In genomic region chr19:48881741-48882657, GRCh38 we compare ENCODE assay signal across 11 cellular contexts. TPM values are rescaled to one million over a fixed set of nuclear protein-coding genes. Genes with fewer than 3 reads are reported as not detected.
A peak's percentile ranks its signal among the peaks of the same experiment; 100 is the strongest.
DNase-seq lines count a peak whose midpoint lies in the region; ATAC-seq lines count a peak whose summit lies in the region.
"Had no signal": no experiment of that assay in that cellular context is flagged by ENCODE, and none has a peak within 500 bp of the region (broad histone marks: within the 10 kb centered on the region; RNA-seq: fewer than 3 reads in every experiment).

No MANE protein-coding gene starts in this region.

- peak; percentile 27 to 68 (median 65) for ATAC-seq in T-cell (replicated peaks in 1 of 4)

- peak overlapping the region in 1 of 2 donors; percentile 11 for H3K27ac Mint-ChIP-seq in T-cell
- H3K27ac Mint-ChIP-seq: T-helper 2 cell treated with Interferon-gamma antibody and Interleukin-4, amounts not matched to agents 5 μg/mL and 100 μg/mL, for 36 hours; type B pancreatic cell had no signal

- CTCF ChIA-PET in T-cell (lab: Charles Lee) = no interaction called here

- no peaks in the 10 kb centered on the region for H3K9me3 Mint-ChIP-seq in T-cell
- H3K9me3 Mint-ChIP-seq: T-helper 2 cell treated with Interferon-gamma antibody and Interleukin-4, amounts not matched to agents 5 μg/mL and 100 μg/mL, for 36 hours had no signal

- DNase-seq in ACHN (peak; percentile 43), ELF-1 (ENCODE audit: low read depth, low spot score) (peak; percentile 89), T-cell (peak in 2 of 34 experiments; percentile 39 to 41), iPS-NIHi7 (ENCODE audit: extremely low spot score) (peak; percentile 77), glomerular visceral epithelial cell (ENCODE audit: extremely low spot score) (no peak), NCI-H510A treated with DMSO at 0.1 percent for 48 hours (lab: John Stamatoyannopoulos, UW) (no peak), NCI-H446 treated with DMSO at 0.1 percent for 48 hours (lab: John Stamatoyannopoulos, UW) (no peak), inferior parietal cortex (ENCODE audit: extremely low spot score) (no peak)
- DNase-seq: DMS153 had no signal

- H3K27me3 Mint-ChIP-seq in T-cell = no peaks in the 10 kb centered on the region
- H3K27me3 Mint-ChIP-seq: type B pancreatic cell had no signal

- H3K36me3 Mint-ChIP-seq in T-cell = peaks cover 8% of the 10 kb centered on the region

- POLR2A ChIA-PET in T-cell (lab: Charles Lee) = no interaction called here

- in situ Hi-C loops in ACHN (cut with HindIII; ENCODE audit: low pct_ligation_motif_present, low pct_unique_long_range_greater_than_20kb, low sequenced_read_pairs) = no loop called here

- H3K4me3 Mint-ChIP-seq in T-cell = no peak overlapping the region
- H3K4me3 Mint-ChIP-seq: T-helper 2 cell treated with Interferon-gamma antibody and Interleukin-4, amounts not matched to agents 5 μg/mL and 100 μg/mL, for 36 hours; type B pancreatic cell had no signal

- H3K4me1 Mint-ChIP-seq in T-cell = peaks cover 0 to 10% (median 7%) of the 10 kb centered on the region in 3 donors

RNA-seq across cellular contexts. Expression of gene PPP1R15A, which starts 9.8 kb away (rescaled TPM):
- 100 to 1,000 TPM in 2 of 5 donors, 10 to 100 TPM in 3; 74.4 to 713 (median 93.6) TPM for total RNA-seq in T-cell

RNA-seq across cellular contexts. Expression of gene PLEKHA4, which starts 13.6 kb away (rescaled TPM):
- 10 to 100 TPM in 1 of 5 donors, 1 to 10 TPM in 4; 2.7 to 11.8 (median 5.2) TPM for total RNA-seq in T-cell

RNA-seq across cellular contexts. Expression of gene TULP2, which starts 16.5 kb away (rescaled TPM):
- under 1 TPM in 1 of 5 donors, not detected in 4; 0.26 TPM for total RNA-seq in T-cell

RNA-seq across cellular contexts. Expression of gene NUCB1, which starts 18.1 kb away (rescaled TPM):
- total RNA-seq in T-cell = 100 to 1,000 TPM; 122 to 177 (median 165) TPM

RNA-seq across cellular contexts. Expression of gene HSD17B14, which starts 45.7 kb away (rescaled TPM):
- 1 to 10 TPM in 2 of 5 donors, under 1 TPM in 2, not detected in 1; 0.58 to 2.1 (median 1.1) TPM for total RNA-seq in T-cell

Comparison
In these comparisons a context has a peak if more than half of its experiments do, and no peak if none do; other contexts are left out.
1. DNase-seq: peak in ACHN (single experiment), ELF-1 (single experiment) and iPS-NIHi7 (single experiment); none in glomerular visceral epithelial cell (single experiment), NCI-H510A treated with DMSO at 0.1 percent for 48 hours (single experiment), NCI-H446 treated with DMSO at 0.1 percent for 48 hours (single experiment) and inferior parietal cortex (single experiment).